In the genomic region with DNA sequence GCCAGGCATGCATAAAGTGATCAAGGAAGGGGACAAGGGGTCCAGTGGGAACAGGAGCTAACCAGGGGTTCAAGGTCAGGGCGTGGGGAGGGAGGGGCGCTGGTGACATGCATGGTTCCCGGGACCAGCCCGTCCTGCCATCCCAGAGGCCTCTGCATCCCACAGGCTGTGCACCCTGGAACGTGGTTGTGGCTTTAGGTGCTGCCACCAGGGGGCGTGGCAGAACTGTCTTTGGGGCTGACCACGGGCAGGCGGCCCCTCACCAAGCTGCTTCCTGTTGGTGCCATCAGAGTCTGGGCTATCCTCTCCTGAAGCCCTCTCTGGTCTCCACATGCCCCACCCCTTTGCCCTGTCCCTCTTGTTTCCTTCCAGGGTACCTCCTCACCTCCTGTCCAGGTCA, we compare ENCODE assay signal across 8 cellular contexts. TPM values are rescaled to one million over a fixed set of nuclear protein-coding genes. Genes with fewer than 3 reads are reported as not detected.
DNase-seq lines count a peak whose midpoint lies in the region; ATAC-seq and TF ChIP-seq lines count a peak whose summit lies in the region.
"Not testable (repeated sequence)": the region's sequence is repeated elsewhere in the genome, so short reads cannot be mapped to it uniquely, and the experiment has no call there.

No MANE protein-coding gene starts in this region.

- H3K27ac Mint-ChIP-seq in Caco-2 (ENCODE audit: unreplicated experiment); activated CD8-positive, alpha-beta T cell treated with anti-CD3 and anti-CD28 coated beads for 36 hours; activated naive CD8-positive, alpha-beta T cell treated with anti-CD3 and anti-CD28 coated beads, Interleukin-2, amount 10 ng/mL, durations not matched to agents 7 days and 5 days; stimulated activated naive CD8-positive, alpha-beta T cell treated with anti-CD3 and anti-CD28 coated beads, Interleukin-15, amount 100 ng/mL, for 72 hours: not testable (repeated sequence)

- intact Hi-C loops in Caco-2 (cut with micrococcal nuclease; ENCODE audit: unreplicated experiment); IMR-90 (cut with micrococcal nuclease); activated CD8-positive, alpha-beta T cell treated with anti-CD3 and anti-CD28 coated beads for 36 hours (cut with micrococcal nuclease); right cardiac atrium (cut with DNase I): not testable (repeated sequence)

- H2BK20ac ChIP-seq in IMR-90 (ENCODE audit: low read depth, low read length), result not testable (repeated sequence)

- not testable (repeated sequence) for H3K9me1 ChIP-seq in IMR-90 (ENCODE audit: insufficient read depth, low read length)

- H3K27me3 Mint-ChIP-seq in Caco-2 (ENCODE audit: insufficient read depth, unreplicated experiment); activated CD8-positive, alpha-beta T cell treated with anti-CD3 and anti-CD28 coated beads for 36 hours; activated naive CD8-positive, alpha-beta T cell treated with anti-CD3 and anti-CD28 coated beads, Interleukin-2, amount 10 ng/mL, durations not matched to agents 7 days and 5 days; stimulated activated naive CD8-positive, alpha-beta T cell treated with anti-CD3 and anti-CD28 coated beads, Interleukin-15, amount 100 ng/mL, for 72 hours: not testable (repeated sequence)

- H2AK9ac ChIP-seq in IMR-90 (replicated peaks; ENCODE audit: low read depth, low read length, poor library complexity), result not testable (repeated sequence)

- ATAC-seq in IMR-90 (ENCODE audit: low read depth) (peak; percentile 92), foreskin keratinocyte (peak; percentile 41), right cardiac atrium (peak; percentile 54 to 67), lung (ENCODE audit: insufficient read depth, low FRiP score) (peak; percentile 81)
- peak; percentile 23 for ATAC-seq in activated CD8-positive, alpha-beta T cell treated with anti-CD3 and anti-CD28 coated beads for 36 hours
- ATAC-seq in activated naive CD8-positive, alpha-beta T cell treated with anti-CD3 and anti-CD28 coated beads, Interleukin-2, amount 10 ng/mL, durations not matched to agents 7 days and 5 days (ENCODE audit: low read depth), result peak; percentile 38
- peak; percentile 39 for ATAC-seq in stimulated activated naive CD8-positive, alpha-beta T cell treated with anti-CD3 and anti-CD28 coated beads, Interleukin-15, amount 100 ng/mL, for 72 hours

- H3K9me3 Mint-ChIP-seq in Caco-2 (ENCODE audit: unreplicated experiment); activated CD8-positive, alpha-beta T cell treated with anti-CD3 and anti-CD28 coated beads for 36 hours; activated naive CD8-positive, alpha-beta T cell treated with anti-CD3 and anti-CD28 coated beads, Interleukin-2, amount 10 ng/mL, durations not matched to agents 7 days and 5 days; stimulated activated naive CD8-positive, alpha-beta T cell treated with anti-CD3 and anti-CD28 coated beads, Interleukin-15, amount 100 ng/mL, for 72 hours: not testable (repeated sequence)

- POLR2A ChIA-PET in Caco-2 (lab: Charles Lee); IMR-90 (lab: Charles Lee; ENCODE audit: unreplicated experiment); activated CD8-positive, alpha-beta T cell treated with anti-CD3 and anti-CD28 coated beads for 36 hours (lab: Charles Lee); activated naive CD8-positive, alpha-beta T cell treated with anti-CD3 and anti-CD28 coated beads, Interleukin-2, amount 10 ng/mL, durations not matched to agents 7 days and 5 days (lab: Charles Lee): not testable (repeated sequence)

- H3K27me3 ChIP-seq in Caco-2 (replicated peaks; ENCODE audit: control insufficient read depth, insufficient read depth, low read length); IMR-90 (ENCODE audit: control insufficient read depth, insufficient read depth, low read length); foreskin keratinocyte; right cardiac atrium (ENCODE audit: control insufficient read depth, insufficient read depth); lung (ENCODE audit: control insufficient read depth, insufficient read depth): not testable (repeated sequence)

- not testable (repeated sequence) for H3K36me3 ChIP-seq in Caco-2 (ENCODE audit: control insufficient read depth, insufficient read depth, low read length); IMR-90 (ENCODE audit: control insufficient read depth, insufficient read depth, low read length); lung (ENCODE audit: control insufficient read depth in 2 of 2, insufficient read depth in 2 of 2, low read length in 2 of 2)

- H3K56ac ChIP-seq in IMR-90 (ENCODE audit: extremely low read depth, insufficient read depth, low read length), result not testable (repeated sequence)

- TF ChIP-seq CTCF in Caco-2 (IDR thresholded peaks at IDR 0.05; ENCODE audit: insufficient read depth in 1 of 2, low read depth in 1 of 2, low read length in 1 of 2, severe bottlenecking in 1 of 2, unreplicated experiment in 1 of 2); IMR-90 (conservative IDR thresholded peaks at IDR 0.05; ENCODE audit: low read depth, low read length); activated CD8-positive, alpha-beta T cell treated with anti-CD3 and anti-CD28 coated beads for 36 hours (IDR thresholded peaks at IDR 0.05); foreskin keratinocyte (conservative IDR thresholded peaks at IDR 0.05); lung (IDR thresholded peaks at IDR 0.05; ENCODE audit: control extremely low read depth, extremely low read depth): not testable (repeated sequence)

- H3K4me1 Mint-ChIP-seq in Caco-2 (ENCODE audit: low read depth, unreplicated experiment); activated CD8-positive, alpha-beta T cell treated with anti-CD3 and anti-CD28 coated beads for 36 hours (ENCODE audit: low read depth); activated naive CD8-positive, alpha-beta T cell treated with anti-CD3 and anti-CD28 coated beads, Interleukin-2, amount 10 ng/mL, durations not matched to agents 7 days and 5 days; stimulated activated naive CD8-positive, alpha-beta T cell treated with anti-CD3 and anti-CD28 coated beads, Interleukin-15, amount 100 ng/mL, for 72 hours: not testable (repeated sequence)

- not testable (repeated sequence) for H3K4me3 ChIP-seq in Caco-2 (ENCODE audit: low read depth, low read length); IMR-90 (ENCODE audit: insufficient read depth, low read depth, low read length); right cardiac atrium (ENCODE audit: low read length); lung

- not testable (repeated sequence) for H3K4me1 ChIP-seq in Caco-2; IMR-90 (ENCODE audit: control insufficient read depth, insufficient read depth, low read length); foreskin keratinocyte; right cardiac atrium (ENCODE audit: control insufficient read depth, insufficient read depth, low read length); lung (ENCODE audit: control insufficient read depth in 2 of 2, insufficient read depth in 2 of 2, low read length in 2 of 2)

- H2AFZ ChIP-seq in IMR-90 (replicated peaks; ENCODE audit: low read length, poor library complexity), result not testable (repeated sequence)

- TF ChIP-seq POLR2A in IMR-90 (IDR thresholded peaks at IDR 0.05; ENCODE audit: low read depth, low read length), result not testable (repeated sequence)

- H3K79me1 ChIP-seq in IMR-90 (ENCODE audit: low read depth in 1 of 2, low read length in 2 of 2), result not testable (repeated sequence)

- H3K36me3 Mint-ChIP-seq in Caco-2 (ENCODE audit: insufficient read depth, unreplicated experiment); activated CD8-positive, alpha-beta T cell treated with anti-CD3 and anti-CD28 coated beads for 36 hours (ENCODE audit: low read depth); activated naive CD8-positive, alpha-beta T cell treated with anti-CD3 and anti-CD28 coated beads, Interleukin-2, amount 10 ng/mL, durations not matched to agents 7 days and 5 days: not testable (repeated sequence)

- BruUV-seq in Caco-2 (replicated peaks; lab: Mats Ljungman, UMichigan); IMR-90 (replicated peaks; lab: Mats Ljungman, UMichigan): not testable (repeated sequence)

- H3K4me3 Mint-ChIP-seq in Caco-2 (ENCODE audit: unreplicated experiment); activated CD8-positive, alpha-beta T cell treated with anti-CD3 and anti-CD28 coated beads for 36 hours; activated naive CD8-positive, alpha-beta T cell treated with anti-CD3 and anti-CD28 coated beads, Interleukin-2, amount 10 ng/mL, durations not matched to agents 7 days and 5 days; stimulated activated naive CD8-positive, alpha-beta T cell treated with anti-CD3 and anti-CD28 coated beads, Interleukin-15, amount 100 ng/mL, for 72 hours: not testable (repeated sequence)

- not testable (repeated sequence) for H3K9me3 ChIP-seq in Caco-2; IMR-90 (ENCODE audit: control insufficient read depth, insufficient read depth, low read length); right cardiac atrium (ENCODE audit: control insufficient read depth, low read length); lung (ENCODE audit: control insufficient read depth in 2 of 2, insufficient read depth in 1 of 2, low read length in 1 of 2)

- peak; percentile 4 to 14 for DNase-seq in Caco-2
- not testable (repeated sequence) for DNase-seq in IMR-90; activated CD8-positive, alpha-beta T cell treated with anti-CD3 and anti-CD28 coated beads for 36 hours; activated naive CD8-positive, alpha-beta T cell treated with anti-CD3 and anti-CD28 coated beads, Interleukin-2, amount 10 ng/mL, durations not matched to agents 7 days and 5 days; foreskin keratinocyte; right cardiac atrium; lung (ENCODE audit: low spot score); stimulated activated naive CD8-positive, alpha-beta T cell treated with anti-CD3 and anti-CD28 coated beads, Interleukin-15, amount 100 ng/mL, for 72 hours

- in situ Hi-C loops in IMR-90 (cut with MboI; ENCODE audit: low sequenced_read_pairs), result not testable (repeated sequence)

- H4K8ac ChIP-seq in IMR-90 (ENCODE audit: low read depth in 2 of 2, low read length in 2 of 2), result not testable (repeated sequence)

- dilution Hi-C loops in IMR-90 (cut with HindIII; ENCODE audit: low sequenced_read_pairs, unreplicated experiment), result not testable (repeated sequence)

- H2BK5ac ChIP-seq in IMR-90 (ENCODE audit: low read depth, low read length, poor library complexity, severe bottlenecking), result not testable (repeated sequence)

- H3K14ac ChIP-seq in IMR-90 (replicated peaks; ENCODE audit: low read depth, low read length), result not testable (repeated sequence)

- not testable (repeated sequence) for TF ChIP-seq RAD21 in IMR-90 (IDR thresholded peaks at IDR 0.05; ENCODE audit: low read length)

- not testable (repeated sequence) for H3K23ac ChIP-seq in IMR-90 (ENCODE audit: low read depth, low read length)

- not testable (repeated sequence) for H4K20me1 ChIP-seq in IMR-90 (ENCODE audit: insufficient read depth, low read length)

- CTCF ChIA-PET in Caco-2 (lab: Charles Lee); IMR-90 (lab: Yijun Ruan, JAX); activated CD8-positive, alpha-beta T cell treated with anti-CD3 and anti-CD28 coated beads for 36 hours (lab: Charles Lee): not testable (repeated sequence)

- not testable (repeated sequence) for H3K27ac ChIP-seq in IMR-90 (ENCODE audit: insufficient read depth, low read length); foreskin keratinocyte; right cardiac atrium (ENCODE audit: low read length); lung (ENCODE audit: low read depth in 1 of 2, low read length in 1 of 2)

- H4K91ac ChIP-seq in IMR-90 (ENCODE audit: insufficient read depth, low read depth, low read length), result not testable (repeated sequence)

- not testable (repeated sequence) for H3K9ac ChIP-seq in IMR-90 (ENCODE audit: low read depth, low read length)

- not testable (repeated sequence) for H4K5ac ChIP-seq in IMR-90 (ENCODE audit: low read depth, low read length)

- H2BK120ac ChIP-seq in IMR-90 (ENCODE audit: low read depth, low read length), result not testable (repeated sequence)

- H2BK15ac ChIP-seq in IMR-90 (ENCODE audit: low read depth, low read length), result not testable (repeated sequence)

- not testable (repeated sequence) for H3K18ac ChIP-seq in IMR-90 (ENCODE audit: low read depth, low read length)

- not testable (repeated sequence) for H3K4me2 ChIP-seq in IMR-90 (ENCODE audit: low read depth, low read length)

- not testable (repeated sequence) for H2AK5ac ChIP-seq in IMR-90 (ENCODE audit: low read depth, low read length)

- no CpG with 5 or more reads among the region's 8 CpGs for WGBS in IMR-90 (ENCODE audit: extremely low coverage in 2 of 2, insufficient read length in 1 of 2), 2 experiments
- WGBS in right cardiac atrium, result no CpG with 5 or more reads among the region's 8 CpGs
- WGBS in lung, 2 donors, result no CpG with 5 or more reads among the region's 8 CpGs

- H3K4ac ChIP-seq in IMR-90 (ENCODE audit: low read depth, low read length), result not testable (repeated sequence)

RNA-seq across cellular contexts. Expression of a gene that starts 13.6 kb away (rescaled TPM):
- total RNA-seq in Caco-2 (2022) (59.7 and 67.8 TPM in 2 replicates), IMR-90 (2012; rRNA removed) (18.1 and 21.9 TPM in 2 replicates), foreskin keratinocyte (4.7 and 23.2 TPM in 2 replicates), right cardiac atrium (10 to 100 TPM in 3 of 4 donors, 1 to 10 TPM in 1; 7.0 to 83.1 (median 14.1) TPM), lung (10 to 100 TPM in 1 of 2 donors, 1 to 10 TPM in 1; 9.8 to 29.4 TPM)
- polyA plus RNA-seq in IMR-90 (2012; rRNA removed) (14.3 and 17.1 TPM in 2 replicates), foreskin keratinocyte (5.0 and 28.8 TPM in 2 replicates), right cardiac atrium (12.1 TPM), lung (10 to 100 TPM in 1 of 2 donors, 1 to 10 TPM in 1; 6.5 to 48.5 TPM)
- polyA plus RNA-seq in IMR-90 (2012; cell fraction: cytosol; rRNA removed), result 6.4 and 37.6 TPM in 2 replicates
- polyA plus RNA-seq in IMR-90 (2012; cell fraction: nucleus; rRNA removed; ENCODE audit: low replicate concordance), result 32.5 and 55.2 TPM in 2 replicates
- 10 to 100 TPM; 10.3 to 11.8 TPM for total RNA-seq in activated CD8-positive, alpha-beta T cell treated with anti-CD3 and anti-CD28 coated beads for 36 hours
- 10 to 100 TPM; 12.7 to 14.6 TPM for total RNA-seq in activated naive CD8-positive, alpha-beta T cell treated with anti-CD3 and anti-CD28 coated beads, Interleukin-2, amount 10 ng/mL, durations not matched to agents 7 days and 5 days

RNA-seq across cellular contexts. Expression of a gene that starts 39.9 kb away (rescaled TPM):
- total RNA-seq in Caco-2 (2022) (30.6 and 31.8 TPM in 2 replicates), IMR-90 (2012; rRNA removed) (7.0 and 7.8 TPM in 2 replicates), foreskin keratinocyte (2.4 and 23.6 TPM in 2 replicates), right cardiac atrium (1 to 10 TPM in 3 of 4 donors, under 1 TPM in 1; 0.94 to 8.9 (median 2.3) TPM), lung (10 to 100 TPM; 10.3 to 20.4 TPM)
- polyA plus RNA-seq in IMR-90 (2012; rRNA removed) (2.3 and 2.4 TPM in 2 replicates), foreskin keratinocyte (0.89 and 13.6 TPM in 2 replicates), right cardiac atrium (1.6 TPM), lung (1 to 10 TPM; 3.6 to 8.9 TPM)
- 2.5 TPM in 2 replicates for polyA plus RNA-seq in IMR-90 (2012; cell fraction: cytosol; rRNA removed)
- polyA plus RNA-seq in IMR-90 (2012; cell fraction: nucleus; rRNA removed; ENCODE audit: low replicate concordance), result 5.6 and 10.8 TPM in 2 replicates
- total RNA-seq in activated CD8-positive, alpha-beta T cell treated with anti-CD3 and anti-CD28 coated beads for 36 hours, result 10 to 100 TPM in 1 of 2 experiments, 1 to 10 TPM in 1; 9.3 to 10.1 TPM
- total RNA-seq in activated naive CD8-positive, alpha-beta T cell treated with anti-CD3 and anti-CD28 coated beads, Interleukin-2, amount 10 ng/mL, durations not matched to agents 7 days and 5 days, result 10 to 100 TPM in 1 of 2 experiments, 1 to 10 TPM in 1; 4.5 to 12.2 TPM

Comparison
In these comparisons a context has a peak if more than half of its experiments do, and no peak if none do; other contexts are left out.
1. ATAC-seq: peak in every context shown above with its lines; median percentile 92 in IMR-90; 81 in lung; 60 in right cardiac atrium; 41 in foreskin keratinocyte; 39 in stimulated activated naive CD8-positive, alpha-beta T cell treated with anti-CD3 and anti-CD28 coated beads, Interleukin-15, amount 100 ng/mL, for 72 hours; 38 in activated naive CD8-positive, alpha-beta T cell treated with anti-CD3 and anti-CD28 coated beads, Interleukin-2, amount 10 ng/mL, durations not matched to agents 7 days and 5 days; 23 in activated CD8-positive, alpha-beta T cell treated with anti-CD3 and anti-CD28 coated beads for 36 hours.